ENCODE assay signal across 1 cellular context in the genomic region with DNA sequence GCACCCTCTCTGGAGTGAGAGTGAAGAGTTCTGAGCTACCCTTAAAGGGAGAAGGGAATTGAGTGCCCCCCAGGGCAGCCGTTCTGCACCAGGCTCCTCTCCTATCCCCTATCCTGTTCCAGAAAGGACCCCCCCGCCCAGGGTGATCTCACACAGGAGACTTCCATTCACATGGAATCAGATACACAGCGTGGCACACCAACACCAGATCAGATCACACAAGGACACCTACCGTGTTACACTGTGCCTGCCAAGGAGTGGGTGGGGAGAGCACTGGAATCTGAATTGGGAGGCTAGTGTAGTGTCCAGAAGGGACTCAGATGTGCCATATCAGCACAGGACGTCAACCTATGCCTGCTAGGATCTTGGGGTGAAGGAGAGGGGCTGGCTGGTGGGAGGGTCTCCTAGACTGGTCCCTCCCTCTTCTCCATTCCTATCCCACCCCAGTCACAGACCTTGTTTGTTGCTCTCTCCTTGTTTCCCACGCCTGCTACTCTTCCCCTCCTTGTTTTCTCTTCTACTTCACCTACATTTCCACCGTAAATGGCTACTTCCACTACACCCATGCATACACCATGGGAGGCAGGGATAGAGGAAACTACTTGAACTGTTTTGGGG.
TF ChIP-seq lines count a peak whose summit lies in the region.

No MANE protein-coding gene starts in this region.

TF ChIP-seq in K562, 482 proteins besides CTCF, POLR2A, EP300 and RAD21:
- TF ChIP-seq SP1 (CRISPR knock-in tag; IDR thresholded peaks at IDR 0.05) = 0 out of 2 replicates have a peak, but pooled peaks have one; percentile 11
- TF ChIP-seq BACH1 (tag; IDR thresholded peaks at IDR 0.05) = no peak
- TF ChIP-seq XRCC5 (IDR thresholded peaks at IDR 0.05; ENCODE audit: low read depth, low read length) = no peak
